Comparison of ENCODE assay signal across 8 cellular contexts in the genomic region with DNA sequence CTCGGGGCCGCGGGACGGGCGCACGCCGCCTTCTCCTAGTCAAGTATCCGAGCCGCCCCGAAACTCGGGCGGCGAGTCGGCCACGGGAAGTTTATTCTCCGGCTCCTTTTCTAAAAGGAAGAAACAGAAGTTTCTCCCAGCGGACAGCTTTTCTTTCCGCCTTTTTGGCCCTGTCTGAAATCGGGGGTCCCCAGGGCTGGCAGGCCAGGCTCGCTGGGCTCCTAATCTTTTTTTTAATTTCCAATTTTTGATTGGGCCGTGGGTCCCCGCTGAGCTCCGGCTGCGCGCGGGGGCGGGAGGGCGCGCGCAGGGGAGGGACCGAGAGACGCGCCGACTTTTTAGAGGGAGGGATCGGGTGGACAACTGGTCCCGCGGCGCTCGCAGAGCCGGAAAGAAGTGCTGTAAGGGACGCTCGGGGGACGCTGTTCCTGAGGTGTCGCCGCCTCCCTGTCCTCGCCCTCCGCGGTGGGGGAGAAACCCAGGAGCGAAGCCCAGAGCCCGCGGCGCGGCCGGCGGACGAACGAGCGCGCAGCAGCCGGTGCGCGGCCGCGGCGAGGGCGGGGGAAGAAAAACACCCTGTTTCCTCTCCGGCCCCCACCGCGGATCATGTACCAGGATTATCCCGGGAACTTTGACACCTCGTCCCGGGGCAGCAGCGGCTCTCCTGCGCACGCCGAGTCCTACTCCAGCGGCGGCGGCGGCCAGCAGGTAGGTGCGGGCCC. TPM values are rescaled to one million over a fixed set of nuclear protein-coding genes. Genes with fewer than 3 reads are reported as not detected.
DNase-seq lines count a peak whose midpoint lies in the region; ATAC-seq and TF ChIP-seq lines count a peak whose summit lies in the region.

No MANE protein-coding gene starts in this region.

- peak; percentile 8 for TF ChIP-seq POLR2A in right lobe of liver (IDR thresholded peaks at IDR 0.05)

- CTCF ChIA-PET in Calu3 (lab: Charles Lee) (interaction anchor here (0.7 to 1.3 kb wide), 2 partner anchors 12 to 416 kb away, joined by 3 to 7 read pairs; no protein-coding TSS in a partner anchor), activated B cell treated with CpG ODN at 0.5 μM for 24 hours (lab: Charles Lee) (no interaction called here)

- no peak overlapping the region for H3K27ac Mint-ChIP-seq in Calu3 (ENCODE audit: unreplicated experiment)
- H3K27ac Mint-ChIP-seq in IgD-negative memory B cell = peak overlapping the region; percentile 23 to 98 (median 41)
- no peak overlapping the region for H3K27ac Mint-ChIP-seq in activated B cell treated with CpG ODN at 0.5 μM for 24 hours

- H3K9me3 Mint-ChIP-seq in Calu3 (ENCODE audit: low read depth, unreplicated experiment) (no peaks in the 10 kb centered on the region), IgD-negative memory B cell (peaks cover 0 to 2% (median 0%) of the 10 kb centered on the region in 3 donors), activated B cell treated with CpG ODN at 0.5 μM for 24 hours (no peaks in the 10 kb centered on the region)

- H3K36me3 ChIP-seq in right lobe of liver = no peaks in the 10 kb centered on the region

- H3K4me1 Mint-ChIP-seq in Calu3 (ENCODE audit: low read depth, unreplicated experiment) (peaks cover 24% of the 10 kb centered on the region), IgD-negative memory B cell (peaks cover 7 to 10% (median 8%) of the 10 kb centered on the region in 3 donors), activated B cell treated with CpG ODN at 0.5 μM for 24 hours (peaks cover 17% of the 10 kb centered on the region)

- H3K4me3 Mint-ChIP-seq in Calu3 (ENCODE audit: low read depth, unreplicated experiment) (no peak overlapping the region), IgD-negative memory B cell (peak overlapping the region in 3 of 4 donors; percentile 78 to 99 (median 98)), activated B cell treated with CpG ODN at 0.5 μM for 24 hours (no peak overlapping the region)

- 1% methylated on average over 12 of the region's 81 CpGs for WGBS in right lobe of liver (ENCODE audit: insufficient coverage, low coverage, low lambda C conversion rate, missing lambda C conversion rate)

- H3K9me3 ChIP-seq in right lobe of liver = no peaks in the 10 kb centered on the region

- H3K27me3 Mint-ChIP-seq in Calu3 (ENCODE audit: unreplicated experiment) = no peaks in the 10 kb centered on the region
- peaks cover 7% of the 10 kb centered on the region for H3K27me3 Mint-ChIP-seq in IgD-negative memory B cell
- H3K27me3 Mint-ChIP-seq in activated B cell treated with CpG ODN at 0.5 μM for 24 hours = peaks cover 10% of the 10 kb centered on the region

- ATAC-seq in activated B cell treated with CpG ODN at 0.5 μM for 24 hours (ENCODE audit: low read depth) = no peak
- peak in 3 of 4 donors; percentile 3 to 39 (median 18) for ATAC-seq in right lobe of liver
- ATAC-seq in HG03460 (IDR thresholded peaks at IDR 0.05; ENCODE audit: unreplicated experiment) = no peak

- no peak for TF ChIP-seq CTCF in Calu3 (IDR thresholded peaks at IDR 0.05; ENCODE audit: unreplicated experiment)
- no peak for TF ChIP-seq CTCF in activated B cell treated with CpG ODN at 0.5 μM for 24 hours (IDR thresholded peaks at IDR 0.05)
- no peak for TF ChIP-seq CTCF in coronary artery (IDR thresholded peaks at IDR 0.05)
- no peak for TF ChIP-seq CTCF in right lobe of liver (IDR thresholded peaks at IDR 0.05)

- DNase-seq in Calu3 (peak; percentile 67), activated B cell treated with CpG ODN at 0.5 μM for 24 hours (peak; percentile 45), coronary artery (ENCODE audit: low spot score) (peak; percentile 87), right lobe of liver (peak; percentile 67 to 84 (median 80)), COR-L47 (lab: John Stamatoyannopoulos, UW) (no peak)
- peak; percentile 38 to 57 for DNase-seq in stimulated activated CD8-positive, alpha-beta memory T cell treated with anti-CD3 and anti-CD28 coated beads, Interleukin-15, amount 100 ng/mL, for 48 hours (ENCODE audit: low read depth in 2 of 2)

- POLR2A ChIA-PET in activated B cell treated with CpG ODN at 0.5 μM for 24 hours (lab: Charles Lee) = interaction anchor here (0.9 to 1.5 kb wide), 2 partner anchors 359 to 503 kb away, joined by 3 to 4 read pairs; partner anchors contain the start of genes BABAM2, PPP1CB and RBKS

- no TSS peak for BruUV-seq in Calu3 (replicated peaks; lab: Mats Ljungman, UMichigan)

- H3K36me3 Mint-ChIP-seq in Calu3 (ENCODE audit: insufficient read depth, unreplicated experiment) = peaks cover 34% of the 10 kb centered on the region
- peaks cover 1% of the 10 kb centered on the region for H3K36me3 Mint-ChIP-seq in IgD-negative memory B cell
- H3K36me3 Mint-ChIP-seq in activated B cell treated with CpG ODN at 0.5 μM for 24 hours (ENCODE audit: low read depth) = peaks cover 3% of the 10 kb centered on the region

- H3K4me1 ChIP-seq in right lobe of liver = peaks cover 0 to 29% (median 7%) of the 10 kb centered on the region in 4 donors

- H3K27ac ChIP-seq in coronary artery = peak overlapping the region; percentile 98 to 100
- H3K27ac ChIP-seq in right lobe of liver = peak overlapping the region; percentile 99 to 100 (median 99)

- H3K4me3 ChIP-seq in coronary artery (peak overlapping the region; percentile 83), right lobe of liver (peak overlapping the region; percentile 77 to 85 (median 78))

- no peaks in the 10 kb centered on the region for H3K27me3 ChIP-seq in right lobe of liver

- intact Hi-C loops in Calu3 (cut with micrococcal nuclease; ENCODE audit: unreplicated experiment) = loop anchor here (5.0 to 10.0 kb wide), 4 partner anchors 161 to 588 kb away; no protein-coding TSS in a partner anchor
- intact Hi-C loops in activated B cell treated with CpG ODN at 0.5 μM for 24 hours (cut with micrococcal nuclease) = loop anchor here (1.0 to 5.0 kb wide), 5 partner anchors 358 to 1754 kb away; partner anchors contain the start of genes MRPL33, NRBP1, PPP1CB and YPEL5
- intact Hi-C loops in right lobe of liver (cut with DNase I) = loop anchor here in 1 of 2 donors (5.0 kb wide), 1 partner anchor 51 kb away; no protein-coding TSS in a partner anchor

RNA-seq across cellular contexts. Expression of gene FOSL2, which starts 0.6 kb away (rescaled TPM):
- 53.7 and 57.3 TPM in 2 replicates for total RNA-seq in Calu3 (2022)
- polyA plus RNA-seq in IgD-negative memory B cell = 0.50 TPM
- 2.7 and 3.8 TPM in 2 replicates for total RNA-seq in activated B cell treated with CpG ODN at 0.5 μM for 24 hours
- total RNA-seq in right lobe of liver = 10 to 100 TPM in 4 of 6 experiments, 1 to 10 TPM in 2; 8.1 to 70.7 (median 14.9) TPM

Comparison
In these comparisons a context has a peak if more than half of its experiments do, and no peak if none do; other contexts are left out.
1. H3K27ac Mint-ChIP-seq: peak in IgD-negative memory B cell (3 of 3); none in Calu3 (single experiment) and activated B cell treated with CpG ODN at 0.5 μM for 24 hours (single experiment).
2. H3K4me3 Mint-ChIP-seq: peak in IgD-negative memory B cell (3 of 4); none in Calu3 (single experiment) and activated B cell treated with CpG ODN at 0.5 μM for 24 hours (single experiment).
3. ATAC-seq: peak in right lobe of liver (3 of 4); none in activated B cell treated with CpG ODN at 0.5 μM for 24 hours (single experiment) and HG03460 (single experiment).